In the genomic region with DNA sequence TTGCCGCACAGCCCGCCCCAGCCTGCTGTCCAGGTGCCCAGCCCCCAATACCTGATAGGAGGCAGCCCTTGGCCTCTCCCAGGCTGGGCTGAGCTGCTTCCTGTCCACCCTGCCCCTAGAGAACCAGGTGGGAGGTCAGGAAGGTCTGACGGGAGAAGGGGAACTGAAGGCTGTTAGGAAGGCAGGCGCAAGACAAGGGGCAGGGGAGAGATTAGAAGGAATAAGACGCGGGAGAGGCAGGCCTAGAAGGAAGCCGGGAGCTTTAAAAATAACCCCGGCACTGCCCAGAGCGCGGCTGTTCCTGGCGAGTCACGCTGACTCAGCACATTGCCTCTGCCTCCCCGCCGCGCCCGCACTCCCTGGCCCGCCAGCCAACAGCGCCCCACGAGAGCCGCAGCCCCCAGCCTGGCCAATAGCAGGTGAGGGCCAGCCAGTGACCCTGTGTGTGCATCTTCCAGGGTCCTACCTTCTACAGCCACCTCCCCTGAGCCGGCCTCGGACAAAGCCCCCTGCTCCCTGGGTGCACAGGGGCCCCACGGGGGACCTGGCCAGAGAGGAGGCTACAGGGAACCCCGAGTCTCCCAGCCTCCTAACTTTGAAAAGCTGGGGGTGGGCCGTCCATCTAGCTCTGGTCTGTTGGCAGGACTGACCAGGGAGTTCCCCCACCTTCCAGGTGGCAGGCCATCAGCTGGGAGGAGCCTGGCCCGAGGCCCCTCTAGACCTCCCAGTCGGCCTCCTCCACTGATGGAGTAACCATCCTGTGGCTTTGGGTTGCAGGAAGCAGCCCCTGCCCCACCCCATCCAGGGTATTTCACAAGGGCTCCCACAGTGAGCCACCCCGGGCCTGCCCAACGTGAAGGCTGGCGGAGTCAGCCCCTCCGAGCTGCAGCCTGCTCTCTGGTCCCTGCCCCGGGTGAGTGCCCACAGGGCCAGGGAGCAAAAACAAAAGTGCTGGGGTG, we compare ENCODE assay signal across 2 cellular contexts.
TF ChIP-seq lines count a peak whose summit lies in the region.

No MANE protein-coding gene starts in this region.

TF ChIP-seq in SK-N-SH, 30 proteins besides CTCF, POLR2A, EP300 and RAD21 (continued from another document):
- TF ChIP-seq, protein P1, sequence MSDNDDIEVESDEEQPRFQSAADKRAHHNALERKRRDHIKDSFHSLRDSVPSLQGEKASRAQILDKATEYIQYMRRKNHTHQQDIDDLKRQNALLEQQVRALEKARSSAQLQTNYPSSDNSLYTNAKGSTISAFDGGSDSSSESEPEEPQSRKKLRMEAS (IDR thresholded peaks at IDR 0.05; ENCODE audit: low read depth): no peak

TF ChIP-seq in SK-N-SH treated with all-trans-retinoic acid at 6 μM for 48 hours, 23 proteins besides CTCF, POLR2A, EP300 and RAD21 (continued from another document):
- TF ChIP-seq, protein P2, sequence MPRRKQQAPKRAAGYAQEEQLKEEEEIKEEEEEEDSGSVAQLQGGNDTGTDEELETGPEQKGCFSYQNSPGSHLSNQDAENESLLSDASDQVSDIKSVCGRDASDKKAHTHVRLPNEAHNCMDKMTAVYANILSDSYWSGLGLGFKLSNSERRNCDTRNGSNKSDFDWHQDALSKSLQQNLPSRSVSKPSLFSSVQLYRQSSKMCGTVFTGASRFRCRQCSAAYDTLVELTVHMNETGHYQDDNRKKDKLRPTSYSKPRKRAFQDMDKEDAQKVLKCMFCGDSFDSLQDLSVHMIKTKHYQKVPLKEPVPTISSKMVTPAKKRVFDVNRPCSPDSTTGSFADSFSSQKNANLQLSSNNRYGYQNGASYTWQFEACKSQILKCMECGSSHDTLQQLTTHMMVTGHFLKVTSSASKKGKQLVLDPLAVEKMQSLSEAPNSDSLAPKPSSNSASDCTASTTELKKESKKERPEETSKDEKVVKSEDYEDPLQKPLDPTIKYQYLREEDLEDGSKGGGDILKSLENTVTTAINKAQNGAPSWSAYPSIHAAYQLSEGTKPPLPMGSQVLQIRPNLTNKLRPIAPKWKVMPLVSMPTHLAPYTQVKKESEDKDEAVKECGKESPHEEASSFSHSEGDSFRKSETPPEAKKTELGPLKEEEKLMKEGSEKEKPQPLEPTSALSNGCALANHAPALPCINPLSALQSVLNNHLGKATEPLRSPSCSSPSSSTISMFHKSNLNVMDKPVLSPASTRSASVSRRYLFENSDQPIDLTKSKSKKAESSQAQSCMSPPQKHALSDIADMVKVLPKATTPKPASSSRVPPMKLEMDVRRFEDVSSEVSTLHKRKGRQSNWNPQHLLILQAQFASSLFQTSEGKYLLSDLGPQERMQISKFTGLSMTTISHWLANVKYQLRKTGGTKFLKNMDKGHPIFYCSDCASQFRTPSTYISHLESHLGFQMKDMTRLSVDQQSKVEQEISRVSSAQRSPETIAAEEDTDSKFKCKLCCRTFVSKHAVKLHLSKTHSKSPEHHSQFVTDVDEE (CRISPR knock-in tag; IDR thresholded peaks at IDR 0.05): no peak
- TF ChIP-seq, protein P3, sequence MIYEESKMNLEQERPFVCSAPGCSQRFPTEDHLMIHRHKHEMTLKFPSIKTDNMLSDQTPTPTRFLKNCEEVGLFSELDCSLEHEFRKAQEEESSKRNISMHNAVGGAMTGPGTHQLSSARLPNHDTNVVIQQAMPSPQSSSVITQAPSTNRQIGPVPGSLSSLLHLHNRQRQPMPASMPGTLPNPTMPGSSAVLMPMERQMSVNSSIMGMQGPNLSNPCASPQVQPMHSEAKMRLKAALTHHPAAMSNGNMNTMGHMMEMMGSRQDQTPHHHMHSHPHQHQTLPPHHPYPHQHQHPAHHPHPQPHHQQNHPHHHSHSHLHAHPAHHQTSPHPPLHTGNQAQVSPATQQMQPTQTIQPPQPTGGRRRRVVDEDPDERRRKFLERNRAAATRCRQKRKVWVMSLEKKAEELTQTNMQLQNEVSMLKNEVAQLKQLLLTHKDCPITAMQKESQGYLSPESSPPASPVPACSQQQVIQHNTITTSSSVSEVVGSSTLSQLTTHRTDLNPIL (CRISPR knock-in tag; IDR thresholded peaks at IDR 0.05; ENCODE audit: low read depth): no peak
- no peak for TF ChIP-seq ZNF8 (CRISPR knock-in tag; IDR thresholded peaks at IDR 0.05)
- no peak for TF ChIP-seq OSR1 (CRISPR knock-in tag; IDR thresholded peaks at IDR 0.05)
- TF ChIP-seq ISL1 (CRISPR knock-in tag; IDR thresholded peaks at IDR 0.05): no peak
- TF ChIP-seq, protein P4, sequence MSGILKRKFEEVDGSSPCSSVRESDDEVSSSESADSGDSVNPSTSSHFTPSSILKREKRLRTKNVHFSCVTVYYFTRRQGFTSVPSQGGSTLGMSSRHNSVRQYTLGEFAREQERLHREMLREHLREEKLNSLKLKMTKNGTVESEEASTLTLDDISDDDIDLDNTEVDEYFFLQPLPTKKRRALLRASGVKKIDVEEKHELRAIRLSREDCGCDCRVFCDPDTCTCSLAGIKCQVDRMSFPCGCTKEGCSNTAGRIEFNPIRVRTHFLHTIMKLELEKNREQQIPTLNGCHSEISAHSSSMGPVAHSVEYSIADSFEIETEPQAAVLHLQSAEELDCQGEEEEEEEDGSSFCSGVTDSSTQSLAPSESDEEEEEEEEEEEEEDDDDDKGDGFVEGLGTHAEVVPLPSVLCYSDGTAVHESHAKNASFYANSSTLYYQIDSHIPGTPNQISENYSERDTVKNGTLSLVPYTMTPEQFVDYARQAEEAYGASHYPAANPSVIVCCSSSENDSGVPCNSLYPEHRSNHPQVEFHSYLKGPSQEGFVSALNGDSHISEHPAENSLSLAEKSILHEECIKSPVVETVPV (CRISPR knock-in tag; IDR thresholded peaks at IDR 0.05): no peak
- TF ChIP-seq BACH2 (CRISPR knock-in tag; IDR thresholded peaks at IDR 0.05; ENCODE audit: borderline replicate concordance): no peak
- TF ChIP-seq RARB (CRISPR knock-in tag; IDR thresholded peaks at IDR 0.05): no peak
- TF ChIP-seq, protein P5, sequence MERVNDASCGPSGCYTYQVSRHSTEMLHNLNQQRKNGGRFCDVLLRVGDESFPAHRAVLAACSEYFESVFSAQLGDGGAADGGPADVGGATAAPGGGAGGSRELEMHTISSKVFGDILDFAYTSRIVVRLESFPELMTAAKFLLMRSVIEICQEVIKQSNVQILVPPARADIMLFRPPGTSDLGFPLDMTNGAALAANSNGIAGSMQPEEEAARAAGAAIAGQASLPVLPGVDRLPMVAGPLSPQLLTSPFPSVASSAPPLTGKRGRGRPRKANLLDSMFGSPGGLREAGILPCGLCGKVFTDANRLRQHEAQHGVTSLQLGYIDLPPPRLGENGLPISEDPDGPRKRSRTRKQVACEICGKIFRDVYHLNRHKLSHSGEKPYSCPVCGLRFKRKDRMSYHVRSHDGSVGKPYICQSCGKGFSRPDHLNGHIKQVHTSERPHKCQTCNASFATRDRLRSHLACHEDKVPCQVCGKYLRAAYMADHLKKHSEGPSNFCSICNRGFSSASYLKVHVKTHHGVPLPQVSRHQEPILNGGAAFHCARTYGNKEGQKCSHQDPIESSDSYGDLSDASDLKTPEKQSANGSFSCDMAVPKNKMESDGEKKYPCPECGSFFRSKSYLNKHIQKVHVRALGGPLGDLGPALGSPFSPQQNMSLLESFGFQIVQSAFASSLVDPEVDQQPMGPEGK (CRISPR knock-in tag; IDR thresholded peaks at IDR 0.05; ENCODE audit: borderline replicate concordance): no peak
- TF ChIP-seq TOX (CRISPR knock-in tag; IDR thresholded peaks at IDR 0.05; ENCODE audit: borderline replicate concordance): no peak
- no peak for TF ChIP-seq ESRRG (CRISPR knock-in tag; IDR thresholded peaks at IDR 0.05)
- no peak for TF ChIP-seq TCF4 (CRISPR knock-in tag; IDR thresholded peaks at IDR 0.05; ENCODE audit: borderline replicate concordance)
- TF ChIP-seq ZFP3 (CRISPR knock-in tag; IDR thresholded peaks at IDR 0.05): no peak
- TF ChIP-seq, protein P6, sequence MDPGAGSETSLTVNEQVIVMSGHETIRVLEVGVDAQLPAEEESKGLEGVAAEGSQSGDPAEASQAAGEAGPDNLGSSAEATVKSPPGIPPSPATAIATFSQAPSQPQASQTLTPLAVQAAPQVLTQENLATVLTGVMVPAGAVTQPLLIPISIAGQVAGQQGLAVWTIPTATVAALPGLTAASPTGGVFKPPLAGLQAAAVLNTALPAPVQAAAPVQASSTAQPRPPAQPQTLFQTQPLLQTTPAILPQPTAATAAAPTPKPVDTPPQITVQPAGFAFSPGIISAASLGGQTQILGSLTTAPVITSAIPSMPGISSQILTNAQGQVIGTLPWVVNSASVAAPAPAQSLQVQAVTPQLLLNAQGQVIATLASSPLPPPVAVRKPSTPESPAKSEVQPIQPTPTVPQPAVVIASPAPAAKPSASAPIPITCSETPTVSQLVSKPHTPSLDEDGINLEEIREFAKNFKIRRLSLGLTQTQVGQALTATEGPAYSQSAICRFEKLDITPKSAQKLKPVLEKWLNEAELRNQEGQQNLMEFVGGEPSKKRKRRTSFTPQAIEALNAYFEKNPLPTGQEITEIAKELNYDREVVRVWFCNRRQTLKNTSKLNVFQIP (CRISPR knock-in tag; IDR thresholded peaks at IDR 0.05; ENCODE audit: borderline replicate concordance, low read depth): no peak
- TF ChIP-seq ZNF70 (CRISPR knock-in tag; IDR thresholded peaks at IDR 0.05): no peak
- no peak for TF ChIP-seq ZC3H10 (CRISPR knock-in tag; IDR thresholded peaks at IDR 0.05)
